In genomic region chr4:56434599-56435000, GRCh38 we compare ENCODE assay signal across 7 cellular contexts. TPM values are rescaled to one million over a fixed set of nuclear protein-coding genes. Genes with fewer than 3 reads are reported as not detected.
DNase-seq lines count a peak whose midpoint lies in the region; ATAC-seq and TF ChIP-seq lines count a peak whose summit lies in the region.

No MANE protein-coding gene starts in this region.

- WGBS in heart right ventricle, 2 donors, result 3 to 5% methylated on average over 9 of the region's 9 CpGs

- H3K27me3 ChIP-seq in heart right ventricle, result no peaks in the 10 kb centered on the region

- in situ Hi-C loops in KBM-7 (cut with MboI; ENCODE audit: low pct_unique_long_range_greater_than_20kb, low sequenced_read_pairs), result no loop called here

- peaks cover 14% of the 10 kb centered on the region for H3K36me3 Mint-ChIP-seq in activated CD4-positive, alpha-beta memory T cell treated with anti-CD3 and anti-CD28 coated beads for 36 hours

- H3K4me3 Mint-ChIP-seq in activated CD4-positive, alpha-beta memory T cell treated with anti-CD3 and anti-CD28 coated beads for 36 hours, result peak overlapping the region; percentile 98

- no peak for TF ChIP-seq CTCF in heart right ventricle (IDR thresholded peaks at IDR 0.05)

- peaks cover 3% of the 10 kb centered on the region; the same call in 1 of the 2 replicates for H3K4me1 ChIP-seq in ES-I3 (ENCODE audit: insufficient read depth, low read length)
- peaks cover 0 to 27% (median 18%) of the 10 kb centered on the region in 9 donors for H3K4me1 ChIP-seq in heart right ventricle

- peaks cover 33% of the 10 kb centered on the region for H3K4me1 Mint-ChIP-seq in activated CD4-positive, alpha-beta memory T cell treated with anti-CD3 and anti-CD28 coated beads for 36 hours (ENCODE audit: low read depth)

- H3K4me3 ChIP-seq in heart right ventricle, result peak overlapping the region; percentile 55 to 83 (median 73)
- H3K4me3 ChIP-seq in skin epidermis, result peak overlapping the region; percentile 48 to 82 (median 66)

- H3K9me3 Mint-ChIP-seq in activated CD4-positive, alpha-beta memory T cell treated with anti-CD3 and anti-CD28 coated beads for 36 hours, result no peaks in the 10 kb centered on the region

- CTCF ChIA-PET in activated CD4-positive, alpha-beta memory T cell treated with anti-CD3 and anti-CD28 coated beads for 36 hours (lab: Charles Lee), result interaction anchor here (1.5 to 3.7 kb wide), 6 partner anchors 10 to 402 kb away, joined by 3 to 43 read pairs (median 10); partner anchors contain the start of gene AASDH

- H3K36me3 ChIP-seq in ES-I3 (ENCODE audit: insufficient read depth, low read length) (no peaks in the 10 kb centered on the region), heart right ventricle (no peaks in the 10 kb centered on the region)

- POLR2A ChIA-PET in activated CD4-positive, alpha-beta memory T cell treated with anti-CD3 and anti-CD28 coated beads for 36 hours (lab: Charles Lee), result interaction anchor here (0.9 to 4.5 kb wide), 8 partner anchors 10 to 544 kb away, joined by 4 to 75 read pairs (median 14); partner anchors contain the start of genes AASDH, NOA1, POLR2B and SRP72

- peak overlapping the region; percentile 95 for H3K27ac Mint-ChIP-seq in activated CD4-positive, alpha-beta memory T cell treated with anti-CD3 and anti-CD28 coated beads for 36 hours

- H3K9me3 ChIP-seq in ES-I3 (ENCODE audit: control insufficient read depth, insufficient read depth, low read length) (no peaks in the 10 kb centered on the region), heart right ventricle (no peaks in the 10 kb centered on the region)

- H3K9ac ChIP-seq in ES-I3 (ENCODE audit: low read depth, low read length), result peak overlapping the region; percentile 61

- no peak for ATAC-seq in heart right ventricle
- ATAC-seq in HG03432 (IDR thresholded peaks at IDR 0.05; ENCODE audit: unreplicated experiment), result no peak

- H3K27me3 Mint-ChIP-seq in activated CD4-positive, alpha-beta memory T cell treated with anti-CD3 and anti-CD28 coated beads for 36 hours, result no peaks in the 10 kb centered on the region

- DNase-seq in KBM-7, result peak; percentile 65
- no peak for DNase-seq in activated CD4-positive, alpha-beta memory T cell treated with anti-CD3 and anti-CD28 coated beads for 36 hours
- DNase-seq in heart right ventricle, result no peak
- DNase-seq in AG08396 (ENCODE audit: low spot score), result no peak

- intact Hi-C loops in activated CD4-positive, alpha-beta memory T cell treated with anti-CD3 and anti-CD28 coated beads for 36 hours (cut with micrococcal nuclease), result loop anchor here (2.0 kb wide), 2 partner anchors 24 to 218 kb away; no protein-coding TSS in a partner anchor
- intact Hi-C loops in heart right ventricle (cut with DNase I), result loop anchor here in 2 of 10 donors (2.0 to 10.0 kb wide), 2 partner anchors 48 to 100 kb away; partner anchors contain the start of gene AASDH (in 1 of the 2)

- H3K27ac ChIP-seq in heart right ventricle (peak overlapping the region in 6 of 10 donors; percentile 84 to 99 (median 91)), skin epidermis (peak overlapping the region in 20 of 21 experiments; percentile 9 to 90 (median 81))

RNA-seq across cellular contexts. Expression of gene PPAT, which starts 0.8 kb away (rescaled TPM):
- 10 to 100 TPM; 34.4 to 37.7 TPM for total RNA-seq in activated CD4-positive, alpha-beta memory T cell treated with anti-CD3 and anti-CD28 coated beads for 36 hours
- total RNA-seq in heart right ventricle, result 1 to 10 TPM; 1.8 to 5.2 (median 3.1) TPM
- polyA plus RNA-seq in heart right ventricle, result 1 to 10 TPM in 1 of 2 donors, under 1 TPM in 1; 0.66 to 2.7 TPM

RNA-seq across cellular contexts. Expression of gene PAICS, which starts 1.5 kb away (rescaled TPM):
- 100 to 1,000 TPM; 318 to 325 TPM for total RNA-seq in activated CD4-positive, alpha-beta memory T cell treated with anti-CD3 and anti-CD28 coated beads for 36 hours
- 10 to 100 TPM; 20.2 to 32.5 (median 24.7) TPM for total RNA-seq in heart right ventricle
- polyA plus RNA-seq in heart right ventricle, result 10 to 100 TPM; 14.0 to 36.9 TPM

RNA-seq across cellular contexts. Expression of gene SRP72, which starts 32.8 kb away (rescaled TPM):
- 100 to 1,000 TPM; 183 to 184 TPM for total RNA-seq in activated CD4-positive, alpha-beta memory T cell treated with anti-CD3 and anti-CD28 coated beads for 36 hours
- total RNA-seq in heart right ventricle, result 10 to 100 TPM; 36.7 to 54.5 (median 41.8) TPM
- polyA plus RNA-seq in heart right ventricle, result 10 to 100 TPM; 22.8 to 27.4 TPM

RNA-seq across cellular contexts. Expression of gene AASDH, which starts 47.3 kb away (rescaled TPM):
- total RNA-seq in activated CD4-positive, alpha-beta memory T cell treated with anti-CD3 and anti-CD28 coated beads for 36 hours, result 10 to 100 TPM; 12.0 to 16.6 TPM
- total RNA-seq in heart right ventricle, result 1 to 10 TPM; 4.8 to 8.7 (median 6.7) TPM
- 1 to 10 TPM; 2.0 to 3.1 TPM for polyA plus RNA-seq in heart right ventricle

Comparison
In these comparisons a context has a peak if more than half of its experiments do, and no peak if none do; other contexts are left out.
1. RNA of gene PPAT, which starts 0.8 kb away (total RNA-seq): 34.4 to 37.7 TPM in activated CD4-positive, alpha-beta memory T cell treated with anti-CD3 and anti-CD28 coated beads for 36 hours; 1.8 to 5.2 TPM in heart right ventricle; every median in the first group is over 4 times any median in the second.
2. RNA of gene PAICS, which starts 1.5 kb away (total RNA-seq): 318 to 325 TPM in activated CD4-positive, alpha-beta memory T cell treated with anti-CD3 and anti-CD28 coated beads for 36 hours; 20.2 to 32.5 TPM in heart right ventricle; every median in the first group is over 4 times any median in the second.